Comparison of ENCODE assay signal across 22 cellular contexts in genomic region chr7:29116801-29117200, GRCh38. TPM values are rescaled to one million over a fixed set of nuclear protein-coding genes. Genes with fewer than 3 reads are reported as not detected.
DNase-seq lines count a peak whose midpoint lies in the region; ATAC-seq, FAIRE-seq and TF ChIP-seq lines count a peak whose summit lies in the region.
"Had no signal": no experiment of that assay in that cellular context is flagged by ENCODE, and none has a peak within 500 bp of the region (broad histone marks: within the 10 kb centered on the region; RNA-seq: fewer than 3 reads in every experiment).

No MANE protein-coding gene starts in this region.

- no peaks in the 10 kb centered on the region for H3K9me3 ChIP-seq in HEK293 (ENCODE audit: control insufficient read depth, insufficient read depth, low read depth, low read length)
- H3K9me3 ChIP-seq in PC-9 (ENCODE audit: insufficient read depth, low read depth): 0 out of 2 replicates have a peak, but pooled peaks cover 4% of the 10 kb centered on the region
- H3K9me3 ChIP-seq: BLaER1, Peyer's patch had no signal

- no peaks in the 10 kb centered on the region for H3K27me3 ChIP-seq in PC-9 (ENCODE audit: insufficient read depth, low read depth)
- H3K27me3 ChIP-seq: BLaER1, Peyer's patch had no signal

- DNase-seq in D721Med (ENCODE audit: insufficient read length, low spot score) (no peak), PC-9 (no peak), glomerular endothelial cell (ENCODE audit: extremely low read depth, low read depth, low spot score) (peak; percentile 20), iPS-NIHi7 (ENCODE audit: extremely low spot score) (no peak), DMS53 (lab: John Stamatoyannopoulos, UW) (no peak)
- DNase-seq: CD4-positive, alpha-beta T cell; COR-L47; GF-D8; Karpas-422; NCI-H1417; NCI-H187 treated with DMSO at 0.1 percent for 48 hours; NCI-H2107; NCI-H510A treated with DMSO at 0.1 percent for 48 hours; Peyer's patch had no signal

- POLR2A ChIA-PET in HEK293 (lab: Yijun Ruan, JAX): no interaction called here
- POLR2A ChIA-PET in PC-9 (lab: Charles Lee; ENCODE audit: unreplicated experiment): no interaction called here

- intact Hi-C loops in PC-9 (cut with micrococcal nuclease; ENCODE audit: unreplicated experiment): no loop called here

- H3K36me3 ChIP-seq in HEK293 (ENCODE audit: control insufficient read depth in 2 of 2, insufficient read depth in 1 of 2, low read length in 2 of 2) (peaks cover 0 to 4% of the 10 kb centered on the region in 2 experiments; a peak in 2 of 3 replicates), PC-9 (ENCODE audit: low read depth) (no peaks in the 10 kb centered on the region)
- H3K36me3 ChIP-seq: BLaER1, Peyer's patch had no signal

- H3K27ac ChIP-seq in HEK293 (ENCODE audit: extremely low read depth, low read depth, low read length) (no peak overlapping the region), PC-9 (peak overlapping the region; percentile 42)
- H3K27ac ChIP-seq: BLaER1 had no signal

- H3K4me3 ChIP-seq in HEK293 (ENCODE audit: low read depth, low read length) (no peak overlapping the region), PC-9 (no peak overlapping the region)
- H3K4me3 ChIP-seq: BLaER1, Peyer's patch had no signal

- ATAC-seq in HG02763 (IDR thresholded peaks at IDR 0.05; ENCODE audit: unreplicated experiment) (no peak), HG03045 (IDR thresholded peaks at IDR 0.05; ENCODE audit: unreplicated experiment) (no peak)
- ATAC-seq: HCT116, SK-N-SH treated with all-trans-retinoic acid at 6 μM for 48 hours had no signal

- H4K20me1 ChIP-seq in PC-9 (ENCODE audit: insufficient read depth): no peaks in the 10 kb centered on the region
- H4K20me1 ChIP-seq: BLaER1 had no signal

- no peaks in the 10 kb centered on the region for H3K9me2 ChIP-seq in PC-9 (ENCODE audit: insufficient read depth)

- no peak for TF ChIP-seq CTCF in D721Med (IDR thresholded peaks at IDR 0.05; ENCODE audit: insufficient read depth, missing control alignments)
- TF ChIP-seq CTCF in HEK293 (tag by site-specific recombination; IDR thresholded peaks at IDR 0.05): no peak
- no peak for TF ChIP-seq CTCF in PC-9 (conservative IDR thresholded peaks at IDR 0.05)

- H3F3A ChIP-seq in PC-9 (ENCODE audit: insufficient read depth, low read depth): peaks cover 29% of the 10 kb centered on the region

- H2AFZ ChIP-seq in PC-9: no peak overlapping the region

- H3K4me2 ChIP-seq in PC-9: no peak overlapping the region
- H3K4me2 ChIP-seq: BLaER1 had no signal

- H3K4me1 ChIP-seq in HEK293 (ENCODE audit: control insufficient read depth, insufficient read depth, low read length): peaks cover 6% of the 10 kb centered on the region
- H3K4me1 ChIP-seq in PC-9 (replicated peaks; ENCODE audit: insufficient read depth): peaks cover 58% of the 10 kb centered on the region
- H3K4me1 ChIP-seq: Peyer's patch had no signal

- BruUV-seq in PC-9 (replicated peaks; lab: Mats Ljungman, UMichigan): no TSS peak

- CTCF ChIA-PET in HEK293 (lab: Yijun Ruan, JAX) (interaction anchor here (0.6 to 1.4 kb wide), 6 partner anchors 10 to 433 kb away, joined by 3 to 8 read pairs (median 3); no protein-coding TSS in a partner anchor), PC-9 (lab: Charles Lee) (no interaction called here)

- FAIRE-seq in D721Med (lab: Jason Lieb, UNC): peak; percentile 46
- FAIRE-seq: GM19239, H1 had no signal

- H3K79me2 ChIP-seq in PC-9 (ENCODE audit: low read depth): peaks cover 4% of the 10 kb centered on the region; the same call in 1 of the 2 replicates

TF ChIP-seq in HEK293, 187 proteins besides CTCF, POLR2A, EP300 and RAD21:
- TF ChIP-seq PRDM6 (tag by site-specific recombination; IDR thresholded peaks at IDR 0.05) (peak; percentile 3; the same call in 1 of the 2 replicates), ZXDB (tag by site-specific recombination; IDR thresholded peaks at IDR 0.05) (no peak), SCRT1 (tag by site-specific recombination; IDR thresholded peaks at IDR 0.05; ENCODE audit: borderline replicate concordance) (no peak), ATF2 (tag by site-specific recombination; IDR thresholded peaks at IDR 0.05; ENCODE audit: low read depth) (no peak), SP2 (tag by site-specific recombination; IDR thresholded peaks at IDR 0.05) (no peak)

RNA-seq across cellular contexts. Expression of gene CPVL, which starts 29.5 kb away (rescaled TPM):
- total RNA-seq in PC-9 (2021) (0.28 TPM in 1 of 2 replicates, not detected in the other), glomerular endothelial cell (2.1 and 6.3 TPM in 2 replicates)
